31 cellular contexts compared by ENCODE assay signal in genomic region chr1:151384584-151384983, GRCh38. TPM values are rescaled to one million over a fixed set of nuclear protein-coding genes. Genes with fewer than 3 reads are reported as not detected.
"Had no signal": no experiment of that assay in that cellular context is flagged by ENCODE, and none has a peak within 500 bp of the region (broad histone marks: within the 10 kb centered on the region; RNA-seq: fewer than 3 reads in every experiment).

No MANE protein-coding gene starts in this region.

- ATAC-seq: activated CD8-positive, alpha-beta memory T cell treated with anti-CD3 and anti-CD28 coated beads, Interleukin-2, amount 10 ng/mL, durations not matched to agents 7 days and 5 days; activated naive CD8-positive, alpha-beta T cell treated with anti-CD3 and anti-CD28 coated beads, Interleukin-2, amount 50 U/mL, for 24 hours; Right ventricle myocardium inferior had no signal

- H3K4me2 ChIP-seq: PC-9 had no signal

- H3K36me3 Mint-ChIP-seq: activated CD8-positive, alpha-beta memory T cell treated with anti-CD3 and anti-CD28 coated beads, Interleukin-2, amount 10 ng/mL, durations not matched to agents 7 days and 5 days; activated naive CD4-positive, alpha-beta T cell treated with anti-CD3 and anti-CD28 coated beads, Interleukin-2, amount 10 ng/mL, durations not matched to agents 7 days and 5 days; activated naive CD8-positive, alpha-beta T cell had no signal

- H3K4me3 Mint-ChIP-seq: activated CD4-positive, alpha-beta memory T cell treated with anti-CD3 and anti-CD28 coated beads, Interleukin-2, amount 10 ng/mL, durations not matched to agents 7 days and 5 days; activated CD8-positive, alpha-beta memory T cell treated with anti-CD3 and anti-CD28 coated beads, Interleukin-2, amount 10 ng/mL, durations not matched to agents 7 days and 5 days; activated naive CD4-positive, alpha-beta T cell treated with anti-CD3 and anti-CD28 coated beads, Interleukin-2, amount 10 ng/mL, durations not matched to agents 7 days and 5 days; activated naive CD8-positive, alpha-beta T cell; activated naive CD8-positive, alpha-beta T cell treated with anti-CD3 and anti-CD28 coated beads, Interleukin-2, amount 50 U/mL, for 24 hours had no signal

- H3K27ac ChIP-seq: brain microvascular endothelial cell, PC-9, RWPE1, WERI-Rb-1 had no signal

- H3K4me3 ChIP-seq: PC-9 had no signal

- H3K36me3 ChIP-seq: brain microvascular endothelial cell, WERI-Rb-1 had no signal

- H3K4me1 Mint-ChIP-seq: activated CD4-positive, alpha-beta memory T cell treated with anti-CD3 and anti-CD28 coated beads, Interleukin-2, amount 10 ng/mL, durations not matched to agents 7 days and 5 days; activated CD8-positive, alpha-beta memory T cell treated with anti-CD3 and anti-CD28 coated beads, Interleukin-2, amount 10 ng/mL, durations not matched to agents 7 days and 5 days; activated naive CD4-positive, alpha-beta T cell treated with anti-CD3 and anti-CD28 coated beads, Interleukin-2, amount 10 ng/mL, durations not matched to agents 7 days and 5 days; activated naive CD8-positive, alpha-beta T cell treated with anti-CD3 and anti-CD28 coated beads, Interleukin-2, amount 50 U/mL, for 24 hours had no signal

- H3K27me3 Mint-ChIP-seq: activated CD4-positive, alpha-beta memory T cell treated with anti-CD3 and anti-CD28 coated beads, Interleukin-2, amount 10 ng/mL, durations not matched to agents 7 days and 5 days; activated CD8-positive, alpha-beta memory T cell treated with anti-CD3 and anti-CD28 coated beads, Interleukin-2, amount 10 ng/mL, durations not matched to agents 7 days and 5 days; activated naive CD8-positive, alpha-beta T cell; activated naive CD8-positive, alpha-beta T cell treated with anti-CD3 and anti-CD28 coated beads, Interleukin-2, amount 50 U/mL, for 24 hours had no signal

- DNase-seq: activated CD4-positive, alpha-beta memory T cell treated with anti-CD3 and anti-CD28 coated beads, Interleukin-2, amount 10 ng/mL, durations not matched to agents 7 days and 5 days; activated CD4-positive, alpha-beta T cell treated with anti-CD3 and anti-CD28 coated beads for 1 hour; activated CD4-positive, alpha-beta T cell treated with anti-CD3 and anti-CD28 coated beads for 48 hours; activated CD4-positive, CD25-positive, alpha-beta regulatory T cell; activated CD8-positive, alpha-beta memory T cell treated with anti-CD3 and anti-CD28 coated beads for 24 hours; activated CD8-positive, alpha-beta memory T cell treated with anti-CD3 and anti-CD28 coated beads, Interleukin-2, amount 10 ng/mL, durations not matched to agents 7 days and 5 days; activated CD8-positive, alpha-beta memory T cell treated with anti-CD3 and anti-CD28 coated beads, Interleukin-2, amount 50 U/mL, for 48 hours; activated effector memory CD4-positive, alpha-beta T cell treated with Interleukin-2 at 50 U/mL for 16 hours; activated naive CD4-positive, alpha-beta T cell treated with anti-CD3 and anti-CD28 coated beads, Interleukin-2, amount 10 ng/mL, durations not matched to agents 7 days and 5 days; activated naive CD8-positive, alpha-beta T cell treated with anti-CD3 and anti-CD28 coated beads, Interleukin-2, amount 50 U/mL, for 24 hours; activated T-cell treated with anti-CD3 and anti-CD28 coated beads, Interleukin-2, amount 50 U/mL, for 48 hours; anterior cingulate cortex; brain microvascular endothelial cell; MM.1S; MV-4-11; NCI-H1092; NCI-H1436 treated with DMSO at 0.1 percent for 48 hours; NCI-H1694 treated with DMSO at 0.1 percent for 48 hours; NCI-H2029; NCI-H345; NCI-H524 treated with DMSO at 0.1 percent for 48 hours; PC-9; SIG-M5; SW 1271; T-helper 1 cell; T-helper 2 cell; T-helper 9 cell; WERI-Rb-1 had no signal

- H3K27me3 ChIP-seq: brain microvascular endothelial cell had no signal

- H3K27ac Mint-ChIP-seq: activated CD4-positive, alpha-beta memory T cell treated with anti-CD3 and anti-CD28 coated beads, Interleukin-2, amount 10 ng/mL, durations not matched to agents 7 days and 5 days; activated CD8-positive, alpha-beta memory T cell treated with anti-CD3 and anti-CD28 coated beads, Interleukin-2, amount 10 ng/mL, durations not matched to agents 7 days and 5 days; activated naive CD4-positive, alpha-beta T cell treated with anti-CD3 and anti-CD28 coated beads, Interleukin-2, amount 10 ng/mL, durations not matched to agents 7 days and 5 days; activated naive CD8-positive, alpha-beta T cell; activated naive CD8-positive, alpha-beta T cell treated with anti-CD3 and anti-CD28 coated beads, Interleukin-2, amount 50 U/mL, for 24 hours had no signal

- H2AFZ ChIP-seq: PC-9 had no signal

- H3K9me3 Mint-ChIP-seq: activated CD4-positive, alpha-beta memory T cell treated with anti-CD3 and anti-CD28 coated beads, Interleukin-2, amount 10 ng/mL, durations not matched to agents 7 days and 5 days; activated naive CD4-positive, alpha-beta T cell treated with anti-CD3 and anti-CD28 coated beads, Interleukin-2, amount 10 ng/mL, durations not matched to agents 7 days and 5 days; activated naive CD8-positive, alpha-beta T cell treated with anti-CD3 and anti-CD28 coated beads, Interleukin-2, amount 50 U/mL, for 24 hours had no signal

RNA-seq across cellular contexts. Expression of gene SELENBP1, which starts 12.1 kb away (rescaled TPM):
- total RNA-seq: activated CD4-positive, alpha-beta memory T cell treated with anti-CD3 and anti-CD28 coated beads, Interleukin-2, amount 10 ng/mL, durations not matched to agents 7 days and 5 days; activated CD8-positive, alpha-beta memory T cell treated with anti-CD3 and anti-CD28 coated beads, Interleukin-2, amount 10 ng/mL, durations not matched to agents 7 days and 5 days had no signal
